ENCODE assay signal across 23 cellular contexts in the genomic region with DNA sequence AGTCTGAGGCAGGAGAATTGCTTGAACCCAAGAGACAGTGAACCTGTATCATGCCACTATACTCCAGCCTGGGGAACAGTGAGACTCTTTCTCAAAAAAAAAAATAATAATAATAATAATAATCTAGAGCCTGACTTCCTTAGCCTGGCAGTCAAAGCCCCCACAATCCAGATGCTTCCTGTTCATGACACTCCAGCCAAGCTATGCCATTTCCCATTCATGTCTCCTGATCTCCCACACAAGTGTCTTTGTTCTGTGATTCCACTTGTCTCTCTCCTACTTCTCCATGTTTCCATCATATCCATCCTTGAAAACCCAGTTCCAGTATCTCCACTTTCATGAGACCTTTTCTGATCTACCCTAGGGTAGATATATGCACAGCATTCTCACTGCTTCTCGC.
DNase-seq lines count a peak whose midpoint lies in the region; ATAC-seq, FAIRE-seq and TF ChIP-seq lines count a peak whose summit lies in the region.
"Had no signal": no experiment of that assay in that cellular context is flagged by ENCODE, and none has a peak within 500 bp of the region (broad histone marks: within the 10 kb centered on the region; RNA-seq: fewer than 3 reads in every experiment).

No MANE protein-coding gene starts in this region.

- peaks cover 3% of the 10 kb centered on the region for H3K9me3 Mint-ChIP-seq in stimulated activated naive CD8-positive, alpha-beta T cell treated with anti-CD3 and anti-CD28 coated beads, Interleukin-15, Interleukin-2, amounts not matched to agents 100 ng/mL and 50 ng/mL, for 24 hours
- H3K9me3 Mint-ChIP-seq in activated naive CD8-positive, alpha-beta T cell treated with anti-CD3 and anti-CD28 coated beads, Interleukin-2, amount 50 U/mL, for 24 hours, result no peaks in the 10 kb centered on the region
- H3K9me3 Mint-ChIP-seq: CD4-positive, alpha-beta T cell had no signal

- H3K9ac ChIP-seq in endothelial cell of umbilical vein (replicated peaks; ENCODE audit: extremely low read depth, insufficient read depth, low read length), result no peak overlapping the region

- no peaks in the 10 kb centered on the region for H3K9me3 ChIP-seq in endothelial cell of umbilical vein (replicated peaks; ENCODE audit: control insufficient read depth, insufficient read depth, low read length)
- H3K9me3 ChIP-seq: Caco-2 had no signal

- no peaks in the 10 kb centered on the region for H3K9me1 ChIP-seq in endothelial cell of umbilical vein (replicated peaks; ENCODE audit: control insufficient read depth, extremely low read depth, insufficient read depth, low read length)

- TF ChIP-seq POLR2A in endothelial cell of umbilical vein (IDR thresholded peaks at IDR 0.05; ENCODE audit: low read depth, low read length), result no peak

- no TSS peak for BruUV-seq in endothelial cell of umbilical vein (replicated peaks; lab: Mats Ljungman, UMichigan)

- H3K4me1 ChIP-seq in endothelial cell of umbilical vein (ENCODE audit: control insufficient read depth, extremely low read depth, insufficient read depth, low read length), result peaks cover 4% of the 10 kb centered on the region
- H3K4me1 ChIP-seq: Caco-2 had no signal

- H3K27ac ChIP-seq in endothelial cell of umbilical vein (ENCODE audit: insufficient read depth, low read depth, low read length), result peak overlapping the region; percentile 35
- H3K27ac ChIP-seq: C4-2B had no signal

- POLR2A ChIA-PET in endothelial cell of umbilical vein (lab: Charles Lee), result no interaction called here

- no peak for ATAC-seq in stimulated activated naive CD8-positive, alpha-beta T cell treated with anti-CD3 and anti-CD28 coated beads, Interleukin-15, Interleukin-2, amounts not matched to agents 100 U/mL and 50 U/mL, for 24 hours
- no peak for ATAC-seq in activated naive CD8-positive, alpha-beta T cell treated with anti-CD3 and anti-CD28 coated beads, Interleukin-2, amount 50 U/mL, for 24 hours
- no peak for ATAC-seq in GM19035 (IDR thresholded peaks at IDR 0.05; ENCODE audit: unreplicated experiment)
- ATAC-seq: HCT116 had no signal

- intact Hi-C loops in endothelial cell of umbilical vein (cut with micrococcal nuclease), result no loop called here

- no peaks in the 10 kb centered on the region for H3K36me3 ChIP-seq in endothelial cell of umbilical vein (ENCODE audit: control insufficient read depth in 2 of 2, extremely low read depth in 1 of 2, insufficient read depth in 2 of 2, low read length in 2 of 2)

- DNase-seq in stimulated activated naive CD8-positive, alpha-beta T cell treated with anti-CD3 and anti-CD28 coated beads, Interleukin-15, Interleukin-2, amounts not matched to agents 100 U/mL and 50 U/mL, for 24 hours, result no peak
- no peak for DNase-seq in activated naive CD8-positive, alpha-beta T cell treated with anti-CD3 and anti-CD28 coated beads, Interleukin-2, amount 50 U/mL, for 24 hours
- DNase-seq in endothelial cell of umbilical vein (ENCODE audit: low read depth, low spot score), result peak; percentile 82
- no peak for DNase-seq in stimulated activated CD4-positive, alpha-beta T cell treated with anti-CD3 and anti-CD28 coated beads, Interleukin-4, amount 100 ng/mL, for 24 hours
- no peak for DNase-seq in HK-2 (ENCODE audit: unreplicated experiment)
- DNase-seq: ACHN; AML-193; Caco-2; CD4-positive, alpha-beta T cell; GOT3; H7; HFFc6; IMR-90 had no signal

- H3K27me3 ChIP-seq in endothelial cell of umbilical vein (ENCODE audit: control insufficient read depth in 2 of 2, insufficient read depth in 2 of 2, low read length in 2 of 2), result no peaks in the 10 kb centered on the region

- no peak overlapping the region for H3K4me2 ChIP-seq in endothelial cell of umbilical vein (ENCODE audit: insufficient read depth, low read length)

- no peak overlapping the region for H2AFZ ChIP-seq in endothelial cell of umbilical vein (ENCODE audit: low read depth, low read length)

- H3K4me1 Mint-ChIP-seq in stimulated activated naive CD8-positive, alpha-beta T cell treated with anti-CD3 and anti-CD28 coated beads, Interleukin-15, Interleukin-2, amounts not matched to agents 100 ng/mL and 50 ng/mL, for 24 hours (ENCODE audit: low read depth), result peaks cover 73% of the 10 kb centered on the region
- peaks cover 71% of the 10 kb centered on the region for H3K4me1 Mint-ChIP-seq in activated naive CD8-positive, alpha-beta T cell treated with anti-CD3 and anti-CD28 coated beads, Interleukin-2, amount 50 U/mL, for 24 hours

- no peaks in the 10 kb centered on the region for H3K36me3 Mint-ChIP-seq in stimulated activated naive CD8-positive, alpha-beta T cell treated with anti-CD3 and anti-CD28 coated beads, Interleukin-15, Interleukin-2, amounts not matched to agents 100 ng/mL and 50 ng/mL, for 24 hours (ENCODE audit: low read depth)
- peaks cover 3% of the 10 kb centered on the region for H3K36me3 Mint-ChIP-seq in activated naive CD8-positive, alpha-beta T cell treated with anti-CD3 and anti-CD28 coated beads, Interleukin-2, amount 50 U/mL, for 24 hours (ENCODE audit: low read depth)

- dilution Hi-C loops in endothelial cell of umbilical vein (cut with MboI; ENCODE audit: extremely low pct_ligation_motif_present, low sequenced_read_pairs), result no loop called here

- H3K27me3 Mint-ChIP-seq in stimulated activated naive CD8-positive, alpha-beta T cell treated with anti-CD3 and anti-CD28 coated beads, Interleukin-15, Interleukin-2, amounts not matched to agents 100 ng/mL and 50 ng/mL, for 24 hours, result no peaks in the 10 kb centered on the region
- H3K27me3 Mint-ChIP-seq in activated naive CD8-positive, alpha-beta T cell treated with anti-CD3 and anti-CD28 coated beads, Interleukin-2, amount 50 U/mL, for 24 hours, result no peaks in the 10 kb centered on the region
- H3K27me3 Mint-ChIP-seq: CD4-positive, alpha-beta T cell had no signal

- CTCF ChIA-PET in endothelial cell of umbilical vein (lab: Charles Lee), result interaction anchor here (1.0 kb wide), 1 partner anchor 74 kb away, joined by 3 read pairs; no protein-coding TSS in a partner anchor

- H3K4me3 Mint-ChIP-seq in stimulated activated naive CD8-positive, alpha-beta T cell treated with anti-CD3 and anti-CD28 coated beads, Interleukin-15, Interleukin-2, amounts not matched to agents 100 ng/mL and 50 ng/mL, for 24 hours, result no peak overlapping the region
- no peak overlapping the region for H3K4me3 Mint-ChIP-seq in activated naive CD8-positive, alpha-beta T cell treated with anti-CD3 and anti-CD28 coated beads, Interleukin-2, amount 50 U/mL, for 24 hours
- H3K4me3 Mint-ChIP-seq: CD4-positive, alpha-beta T cell; HFFc6 had no signal

- no peak for FAIRE-seq in endothelial cell of umbilical vein (lab: Jason Lieb, UNC)
- FAIRE-seq: A204.1, D721Med, G401.6, GM12891, GM18507, HTR-8/SVneo had no signal

- no peak overlapping the region for H3K4me3 ChIP-seq in endothelial cell of umbilical vein (replicated peaks in 1 of 3; ENCODE audit: insufficient read depth in 1 of 3, low read depth in 1 of 3, low read length in 3 of 3)

- no peaks in the 10 kb centered on the region for H3K79me2 ChIP-seq in endothelial cell of umbilical vein (ENCODE audit: control insufficient read depth, insufficient read depth, low read length)

- no peaks in the 10 kb centered on the region for H4K20me1 ChIP-seq in endothelial cell of umbilical vein (replicated peaks; ENCODE audit: control insufficient read depth, extremely low read depth, insufficient read depth, low read length)

- TF ChIP-seq CTCF in endothelial cell of umbilical vein (IDR thresholded peaks at IDR 0.05; ENCODE audit: extremely low read depth in 1 of 2, insufficient read depth in 1 of 2, low read depth in 1 of 2, low read length in 2 of 2), result no peak

- peak overlapping the region; percentile 0 for H3K27ac Mint-ChIP-seq in stimulated activated naive CD8-positive, alpha-beta T cell treated with anti-CD3 and anti-CD28 coated beads, Interleukin-15, Interleukin-2, amounts not matched to agents 100 ng/mL and 50 ng/mL, for 24 hours
- H3K27ac Mint-ChIP-seq in activated naive CD8-positive, alpha-beta T cell treated with anti-CD3 and anti-CD28 coated beads, Interleukin-2, amount 50 U/mL, for 24 hours, result peak overlapping the region; percentile 1
- H3K27ac Mint-ChIP-seq: CD4-positive, alpha-beta T cell; HFFc6 had no signal

TF ChIP-seq in endothelial cell of umbilical vein, 7 proteins besides CTCF, POLR2A, EP300 and RAD21:
- no peak for TF ChIP-seq GATA2 (IDR thresholded peaks at IDR 0.05; ENCODE audit: insufficient read depth, insufficient read length, low read depth, low read length)
- no peak for TF ChIP-seq EZH2 (IDR thresholded peaks at IDR 0.05; ENCODE audit: borderline replicate concordance, low read depth, low read length, severe bottlenecking)
- no peak for TF ChIP-seq POLR2AphosphoS5 (IDR thresholded peaks at IDR 0.05; ENCODE audit: insufficient read depth, low read depth, low read length)
- TF ChIP-seq FOS (IDR thresholded peaks at IDR 0.05; ENCODE audit: borderline replicate concordance, insufficient read depth, low read length), result no peak
- TF ChIP-seq, protein P1, sequence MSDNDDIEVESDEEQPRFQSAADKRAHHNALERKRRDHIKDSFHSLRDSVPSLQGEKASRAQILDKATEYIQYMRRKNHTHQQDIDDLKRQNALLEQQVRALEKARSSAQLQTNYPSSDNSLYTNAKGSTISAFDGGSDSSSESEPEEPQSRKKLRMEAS (IDR thresholded peaks at IDR 0.05; ENCODE audit: insufficient read depth, insufficient read length), result no peak
- TF ChIP-seq MYC (IDR thresholded peaks at IDR 0.05; ENCODE audit: low read depth, low read length), result no peak
- TF ChIP-seq JUN (IDR thresholded peaks at IDR 0.05; ENCODE audit: borderline replicate concordance, insufficient read depth, insufficient read length, low read depth), result no peak
